In the genomic region with DNA sequence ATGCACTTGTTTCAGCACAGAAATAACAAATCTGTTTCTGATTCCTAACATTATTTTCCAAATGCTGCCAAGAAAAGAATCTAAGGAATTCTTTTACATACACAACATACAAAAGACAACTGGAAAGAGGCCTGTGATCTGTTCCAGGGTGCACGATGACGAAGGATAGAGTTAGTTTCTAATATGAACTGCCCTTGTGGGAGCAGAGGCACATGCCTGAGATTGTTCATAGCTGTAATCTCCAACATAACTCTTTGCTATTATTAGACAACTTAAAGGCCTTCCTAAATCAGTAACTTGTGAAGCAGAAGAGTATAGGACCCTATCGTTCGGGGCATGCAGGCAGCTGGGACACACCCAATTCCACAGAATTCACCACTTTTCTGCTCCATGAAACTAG, we compare ENCODE assay signal across 13 cellular contexts. TPM values are rescaled to one million over a fixed set of nuclear protein-coding genes. Genes with fewer than 3 reads are reported as not detected.
DNase-seq lines count a peak whose midpoint lies in the region; TF ChIP-seq lines count a peak whose summit lies in the region.
"Had no signal": no experiment of that assay in that cellular context is flagged by ENCODE, and none has a peak within 500 bp of the region (broad histone marks: within the 10 kb centered on the region; RNA-seq: fewer than 3 reads in every experiment).

No MANE protein-coding gene starts in this region.

- DNase-seq in EH (ENCODE audit: low read depth) (peak; percentile 95), brain microvascular endothelial cell (peak; percentile 87), hepatic stellate cell (ENCODE audit: low spot score) (peak; percentile 67), sigmoid colon (no peak), nucleus accumbens (lab: John Stamatoyannopoulos, UW) (no peak), NCI-H82 (lab: John Stamatoyannopoulos, UW) (no peak), prostate gland (ENCODE audit: low spot score) (no peak)
- DNase-seq in stimulated activated naive CD4-positive, alpha-beta T cell (lab: John Stamatoyannopoulos, UW): no peak
- DNase-seq: activated CD8-positive, alpha-beta T cell treated with anti-CD3 and anti-CD28 coated beads, Interleukin-2, amount 10 ng/mL, durations not matched to agents 7 days and 5 days; immature natural killer cell; natural killer cell; NCI-H526 had no signal

- H3K27ac ChIP-seq in brain microvascular endothelial cell (peak overlapping the region; percentile 88), sigmoid colon (peak overlapping the region; percentile 56 to 80 (median 77)), prostate gland (no peak overlapping the region)
- H3K27ac ChIP-seq: C4-2B had no signal

- H3K4me3 ChIP-seq in brain microvascular endothelial cell (ENCODE audit: low read depth, low read length) (no peak overlapping the region), sigmoid colon (no peak overlapping the region), prostate gland (no peak overlapping the region)

- no peak for TF ChIP-seq POLR2A in sigmoid colon (IDR thresholded peaks at IDR 0.05)
- TF ChIP-seq POLR2A in prostate gland (IDR thresholded peaks at IDR 0.05): no peak

- H3K4me1 ChIP-seq in sigmoid colon (peaks cover 0 to 85% (median 67%) of the 10 kb centered on the region in 4 donors), prostate gland (replicated peaks) (no peaks in the 10 kb centered on the region)

- TF ChIP-seq CTCF in brain microvascular endothelial cell (IDR thresholded peaks at IDR 0.05; ENCODE audit: low read depth, low read length, missing control alignments) (no peak), sigmoid colon (IDR thresholded peaks at IDR 0.05) (no peak), prostate gland (IDR thresholded peaks at IDR 0.05) (no peak)

- in situ Hi-C loops in brain microvascular endothelial cell (cut with HindIII; ENCODE audit: low pct_ligation_motif_present, low sequenced_read_pairs): no loop called here

- WGBS in sigmoid colon, 2 donors: 74 to 86% methylated on average over 4 of the region's 4 CpGs
- 68% methylated on average over 4 of the region's 4 CpGs for WGBS in prostate gland

- TF ChIP-seq EP300 in sigmoid colon (IDR thresholded peaks at IDR 0.05): peak in 1 of 4 donors; percentile 51

- H3K27me3 ChIP-seq in brain microvascular endothelial cell (replicated peaks) (no peaks in the 10 kb centered on the region), sigmoid colon (no peaks in the 10 kb centered on the region), prostate gland (replicated peaks; ENCODE audit: insufficient read depth) (no peaks in the 10 kb centered on the region)

- no peaks in the 10 kb centered on the region for H3K36me3 ChIP-seq in brain microvascular endothelial cell (replicated peaks)
- no peaks in the 10 kb centered on the region for H3K36me3 ChIP-seq in sigmoid colon
- no peaks in the 10 kb centered on the region for H3K36me3 ChIP-seq in prostate gland

- H3K9me3 ChIP-seq in sigmoid colon: no peaks in the 10 kb centered on the region
- H3K9me3 ChIP-seq in prostate gland: no peaks in the 10 kb centered on the region

- intact Hi-C loops in sigmoid colon (cut with DNase I) (no loop called here), prostate gland (cut with DNase I) (no loop called here)

RNA-seq across cellular contexts. Expression of a gene that starts 41.2 kb away (rescaled TPM):
- total RNA-seq in sigmoid colon (1 to 10 TPM; 6.5 to 8.6 (median 7.0) TPM), prostate gland (10 to 100 TPM in 1 of 2 donors, 1 to 10 TPM in 1; 2.1 to 10.7 TPM)
- polyA plus RNA-seq in sigmoid colon: 10 to 100 TPM; 13.2 to 17.5 (median 16.9) TPM

Comparison
In these comparisons a context has a peak if more than half of its experiments do, and no peak if none do; other contexts are left out.
1. DNase-seq: peak in EH (single experiment), brain microvascular endothelial cell (single experiment) and hepatic stellate cell (single experiment); none in sigmoid colon (single experiment), nucleus accumbens (0 of 56), NCI-H82 (single experiment), prostate gland (single experiment) and stimulated activated naive CD4-positive, alpha-beta T cell (0 of 6).
2. H3K27ac ChIP-seq: peak in brain microvascular endothelial cell (single experiment) and sigmoid colon (4 of 4); none in prostate gland (0 of 2).